ENCODE assay signal across 21 cellular contexts in the genomic region with DNA sequence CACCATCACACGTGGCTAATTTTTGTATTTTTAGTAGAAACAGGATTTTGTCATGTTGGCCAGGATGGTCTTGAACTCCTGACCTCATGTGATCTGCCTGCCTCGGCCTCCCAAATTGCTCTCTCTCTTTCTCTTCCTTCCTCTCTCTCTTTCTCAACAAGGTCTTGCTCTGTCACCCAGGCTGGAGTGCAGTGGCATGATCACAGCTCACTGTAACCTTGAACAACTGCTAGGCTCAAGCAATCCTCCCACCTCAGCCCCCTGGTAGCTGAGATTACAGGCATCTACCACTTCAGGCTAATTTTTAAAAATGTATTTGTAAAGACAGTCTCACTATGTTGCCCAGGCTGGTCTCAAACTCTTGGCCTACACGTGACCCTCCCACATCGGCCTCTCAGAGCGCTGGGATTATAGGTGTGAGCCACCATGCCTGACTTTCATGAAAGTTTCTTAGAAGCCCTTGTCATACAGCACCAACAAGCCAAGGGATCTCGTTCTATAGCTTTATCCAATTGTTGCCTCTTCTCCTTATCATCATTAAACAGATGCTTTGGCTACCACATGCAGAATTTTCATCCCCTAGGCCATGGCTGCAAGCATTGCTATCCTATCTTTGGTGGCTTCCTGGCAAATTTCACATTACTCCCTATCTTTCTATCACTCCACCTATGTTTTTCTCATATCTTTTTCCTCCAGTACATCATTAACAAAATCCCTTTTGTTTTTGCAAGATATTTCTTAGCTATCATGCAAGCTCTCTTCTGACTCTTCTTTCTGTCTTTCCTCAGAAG. TPM values are rescaled to one million over a fixed set of nuclear protein-coding genes. Genes with fewer than 3 reads are reported as not detected.
DNase-seq lines count a peak whose midpoint lies in the region; ATAC-seq, FAIRE-seq and TF ChIP-seq lines count a peak whose summit lies in the region.
"Had no signal": no experiment of that assay in that cellular context is flagged by ENCODE, and none has a peak within 500 bp of the region (broad histone marks: within the 10 kb centered on the region; RNA-seq: fewer than 3 reads in every experiment).

No MANE protein-coding gene starts in this region.

- TF ChIP-seq POLR2A in GM12878 (IDR thresholded peaks at IDR 0.05; ENCODE audit: low read depth, low read length) (no peak), spleen (IDR thresholded peaks at IDR 0.05) (no peak)

- DNase-seq in GM12878 (ENCODE audit: low read depth, low spot score) (no peak), spleen (no peak), AG08396 (ENCODE audit: low spot score) (no peak), NCI-H510A (lab: John Stamatoyannopoulos, UW) (no peak), SKM-1 (lab: John Stamatoyannopoulos, UW; ENCODE audit: unreplicated experiment) (no peak)
- DNase-seq: activated effector memory CD4-positive, alpha-beta T cell treated with Interleukin-2 at 50 U/mL for 16 hours; BE2C; central memory CD4-positive, alpha-beta T cell; effector memory CD4-positive, alpha-beta T cell; heart right ventricle; islet precursor cell; Karpas-422; natural killer cell; NCI-H524 treated with DMSO at 0.1 percent for 48 hours; posterior cingulate gyrus; SIG-M5; stimulated activated CD4-positive, alpha-beta T cell treated with anti-CD3 and anti-CD28 coated beads, Interleukin-2, amount 100 ng/mL, for 24 hours; substantia nigra had no signal

- H3F3A ChIP-seq in Loucy (ENCODE audit: low read depth), result no peaks in the 10 kb centered on the region

- BruUV-seq in GM12878 (replicated peaks; lab: Mats Ljungman, UMichigan), result no TSS peak

- POLR2A ChIA-PET in GM12878 (lab: Charles Lee), result interaction anchor here (1.0 to 3.5 kb wide), 9 partner anchors 8 to 314 kb away, joined by 3 to 15 read pairs (median 7); a partner anchor contains a TSS

- SMC1A ChIA-PET in GM12878 (lab: Charles Lee; ENCODE audit: uncharacterized antibody, unreplicated experiment), result interaction anchor here (0.7 to 4.3 kb wide), 13 partner anchors 10 to 1414 kb away, joined by 3 to 24 read pairs (median 5); a partner anchor contains a TSS

- in situ Hi-C loops in GM12878 (cut with MboI), result no loop called here

- H4K20me1 ChIP-seq in Loucy (ENCODE audit: insufficient read depth, low read length, poor library complexity, severe bottlenecking) (peaks cover 2% of the 10 kb centered on the region), GM12878 (ENCODE audit: control insufficient read depth, insufficient read depth) (no peaks in the 10 kb centered on the region)

- H3K9ac ChIP-seq in Loucy (ENCODE audit: low read depth, low read length, poor library complexity, severe bottlenecking) (no peak overlapping the region), GM12878 (ENCODE audit: control insufficient read depth, insufficient read depth, low read length) (peak overlapping the region; percentile 58; the same call in 1 of the 2 replicates)

- H3K79me2 ChIP-seq in Loucy (ENCODE audit: insufficient read depth, low read length) (peaks cover 20% of the 10 kb centered on the region), GM12878 (ENCODE audit: control insufficient read depth, insufficient read depth, low read length) (peaks cover 57% of the 10 kb centered on the region)

- no peak overlapping the region for H3K4me3 ChIP-seq in Loucy (ENCODE audit: low read length, poor library complexity, severe bottlenecking)
- peak overlapping the region; percentile 43; the same call in 1 of the 2 replicates for H3K4me3 ChIP-seq in GM12878
- peak overlapping the region in 1 of 8 donors; percentile 2 for H3K4me3 ChIP-seq in spleen
- H3K4me3 ChIP-seq: heart right ventricle, vagina had no signal

- ATAC-seq in GM18867 (IDR thresholded peaks at IDR 0.05; ENCODE audit: unreplicated experiment) (peak; percentile 7), GM12878 (peak; percentile 17)
- ATAC-seq: heart right ventricle, natural killer cell had no signal

- TF ChIP-seq EP300 in GM12878 (IDR thresholded peaks at IDR 0.05; ENCODE audit: borderline replicate concordance in 1 of 2, control insufficient read depth in 1 of 2, low read depth in 2 of 2, low read length in 2 of 2), result no peak

- peaks cover 13% of the 10 kb centered on the region; the same call in 1 of the 2 replicates for H3K36me3 ChIP-seq in Loucy (ENCODE audit: insufficient read depth, low read length)
- peaks cover 0 to 16% of the 10 kb centered on the region in 2 experiments; a peak in 1 of 4 replicates for H3K36me3 ChIP-seq in GM12878 (ENCODE audit: control insufficient read depth in 2 of 2, insufficient read depth in 2 of 2, low read length in 1 of 2)
- H3K36me3 ChIP-seq in spleen, result peaks cover 0 to 58% (median 24%) of the 10 kb centered on the region in 6 donors

- no peak overlapping the region for H2AFZ ChIP-seq in Loucy (ENCODE audit: low read length)
- H2AFZ ChIP-seq in GM12878 (ENCODE audit: control insufficient read depth, low read depth, low read length), result no peak overlapping the region

- TF ChIP-seq CTCF in Loucy (conservative IDR thresholded peaks at IDR 0.05; ENCODE audit: low read length) (no peak), GM12878 (IDR thresholded peaks at IDR 0.05 in 2 of 3, conservative IDR thresholded peaks at IDR 0.05 in 1 of 3; ENCODE audit: control insufficient read depth in 2 of 3, extremely low read depth in 1 of 3, insufficient read depth in 1 of 3, low read depth in 3 of 3, low read length in 3 of 3) (no peak), spleen (IDR thresholded peaks at IDR 0.05 in 8 of 11, conservative IDR thresholded peaks at IDR 0.05 in 3 of 11) (no peak)

- RAD21 ChIA-PET in GM12878 (lab: Charles Lee; ENCODE audit: unreplicated experiment), result interaction anchor here (0.7 to 3.4 kb wide), 11 partner anchors 8 to 312 kb away, joined by 3 to 18 read pairs (median 4); a partner anchor contains a TSS

- peak overlapping the region; percentile 54 for H3K4me2 ChIP-seq in Loucy (ENCODE audit: low read depth, low read length, poor library complexity, severe bottlenecking)
- peak overlapping the region; percentile 91 for H3K4me2 ChIP-seq in GM12878 (ENCODE audit: control insufficient read depth, insufficient read depth)

- intact Hi-C loops in GM12878 (cut with micrococcal nuclease; ENCODE audit: unreplicated experiment) (loop anchor here (5.0 kb wide), 1 partner anchor 33 kb away; a partner anchor contains a TSS), spleen (cut with DNase I; ENCODE audit: low total_unique reads) (no loop called here)

- TF ChIP-seq RAD21 in GM12878 (IDR thresholded peaks at IDR 0.05; ENCODE audit: insufficient read depth, low read depth, low read length), result no peak

- no peaks in the 10 kb centered on the region for H3K9me3 ChIP-seq in Loucy (ENCODE audit: insufficient read depth, low read depth, low read length)
- H3K9me3 ChIP-seq in GM12878 (replicated peaks; ENCODE audit: control insufficient read depth, insufficient read depth, low read length), result no peaks in the 10 kb centered on the region; the same call in 2 of the 3 replicates
- H3K9me3 ChIP-seq in spleen, result no peaks in the 10 kb centered on the region
- H3K9me3 ChIP-seq: BE2C, heart right ventricle, vagina had no signal

- no peak for FAIRE-seq in GM12878 (lab: Jason Lieb, UNC)

- H3K4me1 ChIP-seq in Loucy (ENCODE audit: insufficient read depth, low read length, poor library complexity, severe bottlenecking), result peaks cover 33% of the 10 kb centered on the region
- H3K4me1 ChIP-seq in GM12878 (ENCODE audit: control insufficient read depth, insufficient read depth, low read length), result peaks cover 42% of the 10 kb centered on the region
- peaks cover 8 to 99% (median 46%) of the 10 kb centered on the region in 6 donors for H3K4me1 ChIP-seq in spleen
- H3K4me1 ChIP-seq: BE2C, vagina had no signal

- H3K9me2 ChIP-seq in Loucy (replicated peaks; ENCODE audit: low read depth, low read length), result no peaks in the 10 kb centered on the region

- H3K27me3 ChIP-seq in Loucy (ENCODE audit: insufficient read depth, low read length, poor library complexity, severe bottlenecking), result no peaks in the 10 kb centered on the region
- H3K27me3 ChIP-seq in GM12878 (replicated peaks in 1 of 2; ENCODE audit: control insufficient read depth in 2 of 2, insufficient read depth in 2 of 2, low read length in 1 of 2), result no peaks in the 10 kb centered on the region
- no peaks in the 10 kb centered on the region for H3K27me3 ChIP-seq in spleen (replicated peaks in 1 of 7)
- H3K27me3 ChIP-seq: BE2C, heart right ventricle, vagina had no signal

- H3K27ac ChIP-seq in GM12878 (ENCODE audit: control insufficient read depth, insufficient read depth) (peak overlapping the region; percentile 91), spleen (peak overlapping the region in 7 of 8 donors; percentile 2 to 74 (median 67))
- H3K27ac ChIP-seq: vagina had no signal

- WGBS in GM12878 (ENCODE audit: insufficient coverage, insufficient replicate concordance, low lambda C conversion rate, missing lambda C conversion rate), result 70% methylated on average over 6 of the region's 6 CpGs
- 75 to 84% (median 79%) methylated on average over 6 of the region's 6 CpGs for WGBS in spleen, 5 donors

- CTCF ChIA-PET in GM12878 (lab: Yijun Ruan, JAX), result interaction anchor here (0.7 to 3.1 kb wide), 8 partner anchors 10 to 935 kb away, joined by 3 to 17 read pairs (median 3); a partner anchor contains a TSS

RNA-seq across cellular contexts. Expression of a gene that starts 5.7 kb away (rescaled TPM):
- 50.4 and 56.8 TPM in 2 replicates for total RNA-seq in GM12878 (2013; cell fraction: nucleolus; rRNA removed)
- total RNA-seq in GM12878 (2014; rRNA removed), result 30.2 and 47.0 TPM in 2 replicates
- total RNA-seq in GM12878 (2014; rRNA removed; fragmentation: Illumina TruSeq; extraction: Trizol), result 34.0 and 34.3 TPM in 2 replicates
- 36.0 and 38.6 TPM in 2 replicates for total RNA-seq in GM12878 (2021)
- polyA plus RNA-seq in GM12878 (2011; ENCODE audit: low read depth), result 33.6 TPM
- 66.2 and 72.9 TPM in 2 replicates for polyA plus RNA-seq in GM12878 (2011; rRNA removed)
- 72.1 and 86.0 TPM in 2 replicates for polyA plus RNA-seq in GM12878 (2011; cell fraction: cytosol; rRNA removed)
- polyA plus RNA-seq in GM12878 (2011; cell fraction: nucleus; rRNA removed), result 25.4 and 45.2 TPM in 2 replicates
- polyA plus RNA-seq in GM12878 (2012), result 41.2 and 41.4 TPM in 2 replicates
- 34.3 and 48.3 TPM in 2 replicates for polyA plus RNA-seq in GM12878 (2014; fragmentation: Illumina TruSeq; extraction: Trizol)
- polyA plus RNA-seq in GM12878 (2014; fragmentation: Nextera tagmentation; extraction: Ambion mirVana), result 10 to 100 TPM; 67.0 to 74.3 TPM
- 31.0 and 33.2 TPM in 2 replicates for polyA plus RNA-seq in GM12878 (2014; rRNA removed)
- polyA plus RNA-seq in GM12878 (2016; fragmentation: Nextera tagmentation; extraction: Ambion mirVana), result 10 to 100 TPM; 57.1 to 61.0 TPM
- 52.4 and 74.0 TPM in 2 replicates for polyA minus RNA-seq in GM12878 (2011; rRNA and poly(A)+ RNA removed)
- polyA minus RNA-seq in GM12878 (2011; cell fraction: cytosol; rRNA and poly(A)+ RNA removed), result 4.5 and 9.5 TPM in 2 replicates
- 13.8 and 24.0 TPM in 2 replicates for polyA minus RNA-seq in GM12878 (2011; cell fraction: nucleus; rRNA and poly(A)+ RNA removed)
- 10 to 100 TPM; 38.9 to 64.1 (median 46.4) TPM for total RNA-seq in spleen
- 10 to 100 TPM; 27.3 to 42.5 (median 33.6) TPM for polyA plus RNA-seq in spleen

RNA-seq across cellular contexts. Expression of a gene that starts 10.0 kb away (rescaled TPM):
- total RNA-seq in GM12878 (2013; cell fraction: nucleolus; rRNA removed), result 11.6 and 15.9 TPM in 2 replicates
- total RNA-seq in GM12878 (2014; rRNA removed) (25.5 and 26.0 TPM in 2 replicates), GM12878 (2014; rRNA removed; fragmentation: Illumina TruSeq; extraction: Trizol) (13.1 and 14.4 TPM in 2 replicates), GM12878 (2021) (22.7 and 26.1 TPM in 2 replicates), spleen (10 to 100 TPM in 1 of 7 donors, 1 to 10 TPM in 6; 7.1 to 11.0 (median 8.3) TPM)
- 6.1 TPM for polyA plus RNA-seq in GM12878 (2011; ENCODE audit: low read depth)
- polyA plus RNA-seq in GM12878 (2011; rRNA removed) (7.4 and 16.2 TPM in 2 replicates), GM12878 (2014; fragmentation: Illumina TruSeq; extraction: Trizol) (8.5 and 12.7 TPM in 2 replicates), GM12878 (2014; fragmentation: Nextera tagmentation; extraction: Ambion mirVana) (1 to 10 TPM; 4.0 to 8.7 TPM), GM12878 (2014; rRNA removed) (20.9 and 26.5 TPM in 2 replicates), GM12878 (2016; fragmentation: Nextera tagmentation; extraction: Ambion mirVana) (10 to 100 TPM; 29.5 to 33.3 TPM), spleen (10 to 100 TPM; 11.2 to 12.3 (median 12.2) TPM)
- 14.9 and 20.1 TPM in 2 replicates for polyA plus RNA-seq in GM12878 (2011; cell fraction: cytosol; rRNA removed)
- 9.4 and 13.7 TPM in 2 replicates for polyA plus RNA-seq in GM12878 (2011; cell fraction: nucleus; rRNA removed)
- 10.8 and 11.7 TPM in 2 replicates for polyA plus RNA-seq in GM12878 (2012)
- 21.3 and 25.2 TPM in 2 replicates for polyA minus RNA-seq in GM12878 (2011; rRNA and poly(A)+ RNA removed)
- 7.4 and 7.5 TPM in 2 replicates for polyA minus RNA-seq in GM12878 (2011; cell fraction: cytosol; rRNA and poly(A)+ RNA removed)
- 5.7 and 17.0 TPM in 2 replicates for polyA minus RNA-seq in GM12878 (2011; cell fraction: nucleus; rRNA and poly(A)+ RNA removed)

RNA-seq across cellular contexts. Expression of a gene that starts 34.9 kb away (rescaled TPM):
- 58.7 and 140 TPM in 2 replicates for total RNA-seq in GM12878 (2013; cell fraction: nucleolus; rRNA removed)
- 31.3 and 41.5 TPM in 2 replicates for total RNA-seq in GM12878 (2014; rRNA removed)
- total RNA-seq in GM12878 (2014; rRNA removed; fragmentation: Illumina TruSeq; extraction: Trizol), result 55.5 and 58.1 TPM in 2 replicates
- 25.7 and 29.3 TPM in 2 replicates for total RNA-seq in GM12878 (2021)
- polyA plus RNA-seq in GM12878 (2011; ENCODE audit: low read depth), result 3.3 TPM
- 44.1 and 73.9 TPM in 2 replicates for polyA plus RNA-seq in GM12878 (2011; rRNA removed)
- polyA plus RNA-seq in GM12878 (2011; cell fraction: cytosol; rRNA removed), result 12.2 and 13.2 TPM in 2 replicates
- polyA plus RNA-seq in GM12878 (2011; cell fraction: nucleus; rRNA removed), result 29.8 and 35.3 TPM in 2 replicates
- 7.5 and 7.8 TPM in 2 replicates for polyA plus RNA-seq in GM12878 (2012)
- 42.7 and 44.0 TPM in 2 replicates for polyA plus RNA-seq in GM12878 (2014; fragmentation: Illumina TruSeq; extraction: Trizol)
- polyA plus RNA-seq in GM12878 (2014; fragmentation: Nextera tagmentation; extraction: Ambion mirVana), result 10 to 100 TPM; 10.9 to 15.8 TPM
- polyA plus RNA-seq in GM12878 (2014; rRNA removed), result 11.2 and 12.1 TPM in 2 replicates
- 10 to 100 TPM; 26.3 to 30.5 TPM for polyA plus RNA-seq in GM12878 (2016; fragmentation: Nextera tagmentation; extraction: Ambion mirVana)
- 43.3 and 73.0 TPM in 2 replicates for polyA minus RNA-seq in GM12878 (2011; rRNA and poly(A)+ RNA removed)
- 21.1 and 26.9 TPM in 2 replicates for polyA minus RNA-seq in GM12878 (2011; cell fraction: cytosol; rRNA and poly(A)+ RNA removed)
- 29.4 and 43.6 TPM in 2 replicates for polyA minus RNA-seq in GM12878 (2011; cell fraction: nucleus; rRNA and poly(A)+ RNA removed)
- total RNA-seq in spleen, result 1 to 10 TPM; 2.1 to 9.7 (median 4.6) TPM
- polyA plus RNA-seq in spleen, result 1 to 10 TPM in 1 of 3 donors, under 1 TPM in 2; 0.52 to 2.1 (median 0.67) TPM
